ENCODE assay signal across 11 cellular contexts in genomic region chr13:25882732-25883357, GRCh38.
DNase-seq lines count a peak whose midpoint lies in the region; ATAC-seq and TF ChIP-seq lines count a peak whose summit lies in the region.
"Had no signal": no experiment of that assay in that cellular context is flagged by ENCODE, and none has a peak within 500 bp of the region (broad histone marks: within the 10 kb centered on the region; RNA-seq: fewer than 3 reads in every experiment).

No MANE protein-coding gene starts in this region.

- peak; percentile 83 for DNase-seq in DND-41
- DNase-seq in NCI-H774 (lab: John Stamatoyannopoulos, UW) = peak; percentile 9
- no peak for DNase-seq in hepatocyte (ENCODE audit: low spot score)
- no peak for DNase-seq in heart right ventricle
- no peak for DNase-seq in GM13976 (ENCODE audit: low spot score)
- no peak for DNase-seq in iPS-NIHi7 (ENCODE audit: extremely low spot score)
- no peak for DNase-seq in Kasumi-1 (lab: John Stamatoyannopoulos, UW)
- DNase-seq: activated CD4-positive, CD25-positive, alpha-beta regulatory T cell; effector CD4-positive, alpha-beta T cell; upper lobe of left lung had no signal

- intact Hi-C loops in heart right ventricle (cut with DNase I) = no loop called here

- 85% methylated on average over 6 of the region's 6 CpGs for WGBS in hepatocyte (ENCODE audit: low lambda C conversion rate, missing lambda C conversion rate)
- WGBS in heart right ventricle, 2 donors = 89 to 93% methylated on average over 6 of the region's 6 CpGs

- H3K27ac ChIP-seq in BLaER1 (no peak overlapping the region), DND-41 (ENCODE audit: low read length) (peak overlapping the region; percentile 96), hepatocyte (no peak overlapping the region), heart right ventricle (no peak overlapping the region)
- H3K27ac ChIP-seq: upper lobe of left lung had no signal

- H3K9ac ChIP-seq in BLaER1 = no peak overlapping the region
- H3K9ac ChIP-seq in DND-41 (ENCODE audit: low read depth, low read length) = peak overlapping the region; percentile 47

- TF ChIP-seq CTCF in DND-41 (IDR thresholded peaks at IDR 0.05; ENCODE audit: borderline replicate concordance, extremely low read depth, low read length, poor library complexity, severe bottlenecking) (peak; percentile 63), hepatocyte (IDR thresholded peaks at IDR 0.05; ENCODE audit: poor library complexity) (no peak), heart right ventricle (IDR thresholded peaks at IDR 0.05) (no peak), GM13976 (IDR thresholded peaks at IDR 0.05; ENCODE audit: borderline replicate concordance, control extremely low read depth, extremely low read depth, insufficient read depth, missing control alignments) (no peak)

- H3K4me1 ChIP-seq in BLaER1 (peaks cover 48% of the 10 kb centered on the region), DND-41 (ENCODE audit: insufficient read depth, low read length) (peaks cover 71% of the 10 kb centered on the region), hepatocyte (ENCODE audit: insufficient read depth) (peaks cover 22% of the 10 kb centered on the region), heart right ventricle (peaks cover 0 to 14% (median 0%) of the 10 kb centered on the region in 9 donors)

- H2AFZ ChIP-seq in DND-41 (ENCODE audit: low read depth, low read length) (peak overlapping the region; percentile 54), hepatocyte (no peak overlapping the region)

- no peaks in the 10 kb centered on the region; the same call in 1 of the 2 replicates for H3K9me3 ChIP-seq in BLaER1
- no peaks in the 10 kb centered on the region for H3K9me3 ChIP-seq in DND-41 (ENCODE audit: insufficient read depth, low read length, severe bottlenecking)
- no peaks in the 10 kb centered on the region for H3K9me3 ChIP-seq in hepatocyte (ENCODE audit: low read depth)
- no peaks in the 10 kb centered on the region for H3K9me3 ChIP-seq in heart right ventricle
- H3K9me3 ChIP-seq: upper lobe of left lung had no signal

- H3K79me2 ChIP-seq in DND-41 (ENCODE audit: insufficient read depth, low read length) (no peaks in the 10 kb centered on the region), hepatocyte (no peaks in the 10 kb centered on the region)

- H4K20me1 ChIP-seq in BLaER1 = no peaks in the 10 kb centered on the region
- H4K20me1 ChIP-seq in DND-41 (ENCODE audit: insufficient read depth, low read length) = no peaks in the 10 kb centered on the region
- no peaks in the 10 kb centered on the region for H4K20me1 ChIP-seq in hepatocyte (ENCODE audit: insufficient read depth, poor library complexity, severe bottlenecking)

- no peaks in the 10 kb centered on the region for H3K9me2 ChIP-seq in hepatocyte (replicated peaks; ENCODE audit: insufficient read depth)

- in situ Hi-C loops in GM13976 (cut with MboI; ENCODE audit: low sequenced_read_pairs, unreplicated experiment) = no loop called here

- ATAC-seq in DND-41 (ENCODE audit: insufficient read depth, low read depth) (peak; percentile 94), heart right ventricle (no peak)

- H3K36me3 ChIP-seq in BLaER1 (no peaks in the 10 kb centered on the region), DND-41 (ENCODE audit: insufficient read depth, low read length) (no peaks in the 10 kb centered on the region), hepatocyte (replicated peaks; ENCODE audit: insufficient read depth, low read depth) (no peaks in the 10 kb centered on the region), heart right ventricle (no peaks in the 10 kb centered on the region)
- H3K36me3 ChIP-seq: upper lobe of left lung had no signal

- peak overlapping the region; percentile 61 for H3K4me2 ChIP-seq in BLaER1
- H3K4me2 ChIP-seq in DND-41 (ENCODE audit: insufficient read depth, low read length) = peak overlapping the region; percentile 50
- peak overlapping the region; percentile 61 for H3K4me2 ChIP-seq in hepatocyte

- H3K4me3 ChIP-seq in BLaER1 (no peak overlapping the region), DND-41 (ENCODE audit: low read depth in 1 of 2, low read length in 2 of 2) (peak overlapping the region in 1 of 2 experiments; percentile 8; a peak in 1 of 4 replicates), hepatocyte (no peak overlapping the region), heart right ventricle (no peak overlapping the region)
- H3K4me3 ChIP-seq: upper lobe of left lung had no signal

- H3K27me3 ChIP-seq in BLaER1 = no peaks in the 10 kb centered on the region
- no peaks in the 10 kb centered on the region for H3K27me3 ChIP-seq in DND-41 (ENCODE audit: insufficient read depth, low read length, poor library complexity)
- H3K27me3 ChIP-seq in hepatocyte = no peaks in the 10 kb centered on the region
- peaks cover 0 to 60% (median 29%) of the 10 kb centered on the region in 7 donors for H3K27me3 ChIP-seq in heart right ventricle
- H3K27me3 ChIP-seq: upper lobe of left lung had no signal

Comparison
In these comparisons a context has a peak if more than half of its experiments do, and no peak if none do; other contexts are left out.
1. DNase-seq: peak in DND-41 (single experiment) and NCI-H774 (single experiment); none in hepatocyte (single experiment), heart right ventricle (0 of 2), GM13976 (single experiment), iPS-NIHi7 (single experiment) and Kasumi-1 (0 of 2).
2. Peak in every context shown above with its lines, with median percentiles within 50 percentile points of each other: H3K4me2 ChIP-seq.